20 cellular contexts compared by ENCODE assay signal in the genomic region with DNA sequence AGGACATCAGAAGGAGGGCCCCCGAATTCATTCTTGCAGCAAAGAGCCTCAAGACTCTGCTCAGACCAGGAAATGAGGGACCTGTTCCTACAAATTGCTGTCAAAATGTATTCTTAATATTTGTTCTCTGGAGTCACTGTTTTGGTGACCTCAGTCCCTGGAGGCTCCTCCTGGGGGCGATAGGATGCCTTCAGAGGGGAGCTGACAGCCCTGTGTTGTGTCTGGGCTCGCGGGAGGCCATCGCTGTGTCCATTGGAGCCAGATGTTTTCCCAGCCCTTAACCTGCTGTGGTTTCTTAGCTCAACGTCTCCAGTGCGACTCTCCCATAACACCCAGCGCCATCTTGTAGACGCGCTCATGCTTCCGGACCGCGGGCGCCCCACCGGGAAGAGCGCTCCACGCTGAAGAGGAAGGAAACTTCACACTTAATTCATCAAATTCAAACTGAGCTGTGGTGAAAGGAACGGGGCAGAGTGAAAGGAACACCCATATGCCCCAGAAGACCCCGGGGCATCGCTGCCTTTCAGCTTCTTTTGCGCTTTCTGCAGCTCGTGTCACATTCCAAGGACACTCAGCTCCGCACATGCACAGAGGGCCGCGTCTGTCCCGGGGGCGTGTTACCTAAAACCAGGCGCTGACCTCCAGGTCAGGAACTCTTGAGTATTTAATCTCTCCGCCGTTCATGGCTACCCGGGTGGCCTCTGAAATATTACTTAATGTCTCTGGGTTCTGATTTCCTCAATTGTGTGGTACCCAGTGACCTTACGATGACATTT.
"Had no signal": no experiment of that assay in that cellular context is flagged by ENCODE, and none has a peak within 500 bp of the region (broad histone marks: within the 10 kb centered on the region; RNA-seq: fewer than 3 reads in every experiment).

No MANE protein-coding gene starts in this region.

- H3K36me3 ChIP-seq: ascending aorta, cardiac muscle cell, lower lobe of right lung, prostate gland, sigmoid colon, thyroid gland, uterus had no signal

- H3K4me3 ChIP-seq: ascending aorta, cardiac muscle cell, lower lobe of right lung, mucosa of descending colon, prostate gland, sigmoid colon, thyroid gland, uterus had no signal

- H3K4me1 Mint-ChIP-seq: activated naive CD8-positive, alpha-beta T cell treated with anti-CD3 and anti-CD28 coated beads for 36 hours; natural killer cell had no signal

- DNase-seq: activated CD4-positive, alpha-beta memory T cell treated with anti-CD3 and anti-CD28 coated beads for 36 hours; activated CD4-positive, CD25-positive, alpha-beta regulatory T cell treated with anti-CD3 and anti-CD28 coated beads, Interleukin-2, amount 50 U/mL, for 72 hours; activated gamma-delta T cell; activated naive CD8-positive, alpha-beta T cell treated with anti-CD3 and anti-CD28 coated beads for 36 hours; activated T-cell treated with anti-CD3 and anti-CD28 coated beads, Interleukin-2, amount 50 U/mL, for 48 hours; cortex of kidney; effector memory CD4-positive, alpha-beta T cell; hippocampal formation; lower lobe of right lung; mucosa of descending colon; natural killer cell; sigmoid colon; stimulated activated CD4-positive, alpha-beta T cell treated with anti-CD3 and anti-CD28 coated beads, Interleukin-15, amount 100 ng/mL, for 24 hours; stimulated activated CD4-positive, alpha-beta T cell treated with anti-CD3 and anti-CD28 coated beads, Interleukin-4, amount 100 ng/mL, for 4 hours; thyroid gland; uterus had no signal

- ATAC-seq: lower lobe of right lung, mucosa of descending colon, natural killer cell had no signal

- H3K27ac Mint-ChIP-seq: activated CD4-positive, alpha-beta memory T cell treated with anti-CD3 and anti-CD28 coated beads for 36 hours; activated naive CD8-positive, alpha-beta T cell treated with anti-CD3 and anti-CD28 coated beads for 36 hours; natural killer cell had no signal

- H3K27me3 Mint-ChIP-seq: activated CD4-positive, alpha-beta memory T cell treated with anti-CD3 and anti-CD28 coated beads for 36 hours; activated naive CD8-positive, alpha-beta T cell treated with anti-CD3 and anti-CD28 coated beads for 36 hours had no signal

- H3K27ac ChIP-seq: ascending aorta, cardiac muscle cell, epithelial cell of prostate, lower lobe of right lung, prostate gland, sigmoid colon, thyroid gland, uterus had no signal

- H3K4me3 Mint-ChIP-seq: activated CD4-positive, alpha-beta memory T cell treated with anti-CD3 and anti-CD28 coated beads for 36 hours; activated naive CD8-positive, alpha-beta T cell treated with anti-CD3 and anti-CD28 coated beads for 36 hours; natural killer cell had no signal

- H3K4me1 ChIP-seq: ascending aorta, lower lobe of right lung, prostate gland, sigmoid colon, thyroid gland, uterus had no signal

- H3K9me3 Mint-ChIP-seq: activated CD4-positive, alpha-beta memory T cell treated with anti-CD3 and anti-CD28 coated beads for 36 hours; activated naive CD8-positive, alpha-beta T cell treated with anti-CD3 and anti-CD28 coated beads for 36 hours had no signal

- H3K9me3 ChIP-seq: ascending aorta, lower lobe of right lung, mucosa of descending colon, prostate gland, sigmoid colon, thyroid gland, uterus had no signal

- H3K36me3 Mint-ChIP-seq: activated CD4-positive, alpha-beta memory T cell treated with anti-CD3 and anti-CD28 coated beads for 36 hours; activated naive CD8-positive, alpha-beta T cell treated with anti-CD3 and anti-CD28 coated beads for 36 hours; natural killer cell had no signal

- H3K27me3 ChIP-seq: ascending aorta, cardiac muscle cell, sigmoid colon, thyroid gland, uterus had no signal
